25 cellular contexts compared by ENCODE assay signal in genomic region chr10:49532461-49532860, GRCh38. TPM values are rescaled to one million over a fixed set of nuclear protein-coding genes. Genes with fewer than 3 reads are reported as not detected.
A peak's percentile ranks its signal among the peaks of the same experiment; 100 is the strongest.
DNase-seq lines count a peak whose midpoint lies in the region; ATAC-seq and TF ChIP-seq lines count a peak whose summit lies in the region.
"Had no signal": no experiment of that assay in that cellular context is flagged by ENCODE, and none has a peak within 500 bp of the region (broad histone marks: within the 10 kb centered on the region; RNA-seq: fewer than 3 reads in every experiment).

No MANE protein-coding gene starts in this region.

- peak overlapping the region; percentile 15 for H3K9ac ChIP-seq in neuronal stem cell (ENCODE audit: low read depth, low read length, poor library complexity)
- H3K9ac ChIP-seq: BLaER1 had no signal

- H3K4me1 ChIP-seq in breast epithelium (no peaks in the 10 kb centered on the region), neuronal stem cell (ENCODE audit: control insufficient read depth in 2 of 2, insufficient read depth in 1 of 2, low read depth in 1 of 2, low read length in 2 of 2) (no peaks in the 10 kb centered on the region)
- H3K4me1 ChIP-seq: BE2C had no signal

- POLR2A ChIA-PET in MCF 10A (lab: Yijun Ruan, JAX): interaction anchor here (0.6 to 0.8 kb wide), 2 partner anchors 8 to 1163 kb away, joined by 3 to 6 read pairs; no protein-coding TSS in a partner anchor

- H3K4me3 ChIP-seq in breast epithelium: no peak overlapping the region
- H3K4me3 ChIP-seq in neuronal stem cell (ENCODE audit: low read length in 2 of 2): peak overlapping the region in 1 of 2 donors; percentile 8
- H3K4me3 ChIP-seq: BLaER1, GM12878 had no signal

- H3K27me3 Mint-ChIP-seq in MCF 10A (ENCODE audit: insufficient read depth, unreplicated experiment): no peaks in the 10 kb centered on the region
- no peaks in the 10 kb centered on the region for H3K27me3 Mint-ChIP-seq in stimulated activated memory B cell treated with anti-CD40 and anti-IgM and Interleukin-4, amounts not matched to agents 10 μg/mL and 1 μg/mL and 100 μg/mL, for 72 hours
- H3K27me3 Mint-ChIP-seq in activated naive CD4-positive, alpha-beta T cell treated with anti-CD3 and anti-CD28 coated beads for 36 hours (ENCODE audit: low read depth): no peaks in the 10 kb centered on the region
- H3K27me3 Mint-ChIP-seq: CD4-positive, alpha-beta memory T cell; CD4-positive, CD25-positive, alpha-beta regulatory T cell had no signal

- H3K79me1 ChIP-seq in neuronal stem cell (ENCODE audit: low read depth, low read length): peaks cover 3% of the 10 kb centered on the region

- H3K27me3 ChIP-seq in breast epithelium (no peaks in the 10 kb centered on the region), neuronal stem cell (ENCODE audit: control insufficient read depth in 3 of 3, insufficient read depth in 3 of 3, low read depth in 1 of 3, low read length in 3 of 3) (no peaks in the 10 kb centered on the region)
- H3K27me3 ChIP-seq: BE2C, BLaER1 had no signal

- H3K14ac ChIP-seq in neuronal stem cell (ENCODE audit: low read length): no peak overlapping the region

- H2AK5ac ChIP-seq in neuronal stem cell (ENCODE audit: low read depth, low read length): peak overlapping the region; percentile 77

- peak overlapping the region; percentile 32 for H3K27ac Mint-ChIP-seq in MCF 10A (ENCODE audit: low read depth, unreplicated experiment)
- peak overlapping the region; percentile 27 for H3K27ac Mint-ChIP-seq in stimulated activated memory B cell treated with anti-CD40 and anti-IgM and Interleukin-4, amounts not matched to agents 10 μg/mL and 1 μg/mL and 100 μg/mL, for 72 hours
- no peak overlapping the region for H3K27ac Mint-ChIP-seq in activated naive CD4-positive, alpha-beta T cell treated with anti-CD3 and anti-CD28 coated beads for 36 hours
- H3K27ac Mint-ChIP-seq: CD14-positive monocyte; CD8-positive, alpha-beta memory T cell had no signal

- CTCF ChIA-PET in MCF 10A (lab: Yijun Ruan, JAX): interaction anchor here (0.6 to 7.3 kb wide), 6 partner anchors 9 to 151 kb away, joined by 3 to 50 read pairs (median 6); no protein-coding TSS in a partner anchor
- CTCF ChIA-PET in activated naive CD4-positive, alpha-beta T cell treated with anti-CD3 and anti-CD28 coated beads for 36 hours (lab: Charles Lee): no interaction called here

- no peak overlapping the region for H2BK120ac ChIP-seq in neuronal stem cell (ENCODE audit: low read depth, low read length)

- no CpG with 5 or more reads among the region's 15 CpGs for WGBS in neuronal stem cell (ENCODE audit: extremely low coverage in 2 of 2, insufficient read length in 2 of 2, insufficient replicate concordance in 1 of 2), 2 donors

- H3K36me3 Mint-ChIP-seq in MCF 10A (ENCODE audit: insufficient read depth, unreplicated experiment): peaks cover 91% of the 10 kb centered on the region
- peaks cover 63% of the 10 kb centered on the region for H3K36me3 Mint-ChIP-seq in stimulated activated memory B cell treated with anti-CD40 and anti-IgM and Interleukin-4, amounts not matched to agents 10 μg/mL and 1 μg/mL and 100 μg/mL, for 72 hours
- peaks cover 27% of the 10 kb centered on the region for H3K36me3 Mint-ChIP-seq in activated naive CD4-positive, alpha-beta T cell treated with anti-CD3 and anti-CD28 coated beads for 36 hours (ENCODE audit: low read depth)

- BruUV-seq in MCF 10A (replicated peaks; lab: Mats Ljungman, UMichigan): no TSS peak

- no peak overlapping the region for H2BK5ac ChIP-seq in neuronal stem cell (ENCODE audit: low read length)

- no peak overlapping the region for H2BK15ac ChIP-seq in neuronal stem cell (ENCODE audit: low read length)

- peak overlapping the region; percentile 81 for H3K23ac ChIP-seq in neuronal stem cell (ENCODE audit: low read depth, low read length, poor library complexity)

- H3K4ac ChIP-seq in neuronal stem cell (ENCODE audit: low read length): no peak overlapping the region

- no peak overlapping the region for H3K4me3 Mint-ChIP-seq in MCF 10A (ENCODE audit: unreplicated experiment)
- no peak overlapping the region for H3K4me3 Mint-ChIP-seq in stimulated activated memory B cell treated with anti-CD40 and anti-IgM and Interleukin-4, amounts not matched to agents 10 μg/mL and 1 μg/mL and 100 μg/mL, for 72 hours
- no peak overlapping the region for H3K4me3 Mint-ChIP-seq in activated naive CD4-positive, alpha-beta T cell treated with anti-CD3 and anti-CD28 coated beads for 36 hours
- H3K4me3 Mint-ChIP-seq: CD14-positive monocyte; CD4-positive, alpha-beta memory T cell had no signal

- H3K4me2 ChIP-seq in neuronal stem cell (ENCODE audit: insufficient read depth, low read length, poor library complexity, severe bottlenecking): no peak overlapping the region
- H3K4me2 ChIP-seq: BLaER1 had no signal

- no peak for TF ChIP-seq POLR2A in breast epithelium (IDR thresholded peaks at IDR 0.05)

- no peak overlapping the region for H3K27ac ChIP-seq in breast epithelium
- no peak overlapping the region for H3K27ac ChIP-seq in neuronal stem cell (replicated peaks; ENCODE audit: low read length)
- H3K27ac ChIP-seq: BLaER1 had no signal

- H3K9me3 Mint-ChIP-seq in MCF 10A (ENCODE audit: unreplicated experiment): no peaks in the 10 kb centered on the region
- no peaks in the 10 kb centered on the region for H3K9me3 Mint-ChIP-seq in stimulated activated memory B cell treated with anti-CD40 and anti-IgM and Interleukin-4, amounts not matched to agents 10 μg/mL and 1 μg/mL and 100 μg/mL, for 72 hours
- no peaks in the 10 kb centered on the region for H3K9me3 Mint-ChIP-seq in activated naive CD4-positive, alpha-beta T cell treated with anti-CD3 and anti-CD28 coated beads for 36 hours
- H3K9me3 Mint-ChIP-seq: CD14-positive monocyte; CD4-positive, alpha-beta memory T cell; CD4-positive, CD25-positive, alpha-beta regulatory T cell; CD8-positive, alpha-beta memory T cell had no signal

- H4K8ac ChIP-seq in neuronal stem cell (ENCODE audit: low read depth, low read length): no peak overlapping the region

- H3K9me3 ChIP-seq in breast epithelium (no peaks in the 10 kb centered on the region), neuronal stem cell (replicated peaks in 1 of 2; ENCODE audit: control insufficient read depth in 2 of 2, insufficient read depth in 1 of 2, low read depth in 1 of 2, low read length in 2 of 2) (peaks cover 0 to 2% of the 10 kb centered on the region in 2 donors)
- H3K9me3 ChIP-seq: BE2C, BLaER1 had no signal

- no peak overlapping the region for H2BK12ac ChIP-seq in neuronal stem cell (ENCODE audit: low read length)

- no peak for ATAC-seq in stimulated activated memory B cell treated with anti-CD40 and anti-IgM and Interleukin-4, amounts not matched to agents 10 μg/mL and 1 μg/mL and 100 μg/mL, for 72 hours
- no peak for ATAC-seq in HG03097 (IDR thresholded peaks at IDR 0.05; ENCODE audit: low FRiP score, unreplicated experiment)
- ATAC-seq: GM12878 had no signal

- intact Hi-C loops in MCF 10A (cut with micrococcal nuclease): no loop called here
- intact Hi-C loops in breast epithelium (cut with DNase I; ENCODE audit: low total_unique reads): no loop called here
- intact Hi-C loops in activated naive CD4-positive, alpha-beta T cell treated with anti-CD3 and anti-CD28 coated beads for 36 hours (cut with micrococcal nuclease): no loop called here

- no peaks in the 10 kb centered on the region for H3K36me3 ChIP-seq in breast epithelium
- peaks cover 9 to 59% of the 10 kb centered on the region in 2 donors for H3K36me3 ChIP-seq in neuronal stem cell (replicated peaks in 1 of 2; ENCODE audit: control insufficient read depth in 2 of 2, insufficient read depth in 2 of 2, low read length in 2 of 2)

- TF ChIP-seq CTCF in MCF 10A (IDR thresholded peaks at IDR 0.05; ENCODE audit: unreplicated experiment) (no peak), breast epithelium (IDR thresholded peaks at IDR 0.05) (no peak)

- H4K91ac ChIP-seq in neuronal stem cell (ENCODE audit: low read depth, low read length, poor library complexity): no peak overlapping the region

- H3K4me1 Mint-ChIP-seq in MCF 10A (ENCODE audit: insufficient read depth, unreplicated experiment): peaks cover 51% of the 10 kb centered on the region
- H3K4me1 Mint-ChIP-seq in stimulated activated memory B cell treated with anti-CD40 and anti-IgM and Interleukin-4, amounts not matched to agents 10 μg/mL and 1 μg/mL and 100 μg/mL, for 72 hours: peaks cover 60% of the 10 kb centered on the region
- H3K4me1 Mint-ChIP-seq in activated naive CD4-positive, alpha-beta T cell treated with anti-CD3 and anti-CD28 coated beads for 36 hours (ENCODE audit: low read depth): peaks cover 32% of the 10 kb centered on the region

- no peak overlapping the region for H2AFZ ChIP-seq in neuronal stem cell (ENCODE audit: low read length)

- no peak for DNase-seq in MCF 10A (ENCODE audit: unreplicated experiment)
- no peak for DNase-seq in breast epithelium (ENCODE audit: low spot score in 2 of 2)
- DNase-seq in neuronal stem cell (ENCODE audit: low spot score): no peak
- DNase-seq in NCI-H1694 (lab: John Stamatoyannopoulos, UW): no peak
- no peak for DNase-seq in activated naive CD4-positive, alpha-beta T cell treated with anti-CD3 and anti-CD28 coated beads for 36 hours
- DNase-seq: 8988T; ACHN; BE2C; C1 segment of cervical spinal cord; CD4-positive, alpha-beta memory T cell; CD4-positive, CD25-positive, alpha-beta regulatory T cell; CD8-positive, alpha-beta memory T cell; COR-L47; DMS 273 treated with DMSO at 0.1 percent for 48 hours; DMS153; DMS53; DMS79; DND-41; EL; GDM1 had no signal

- no peak overlapping the region for H3K18ac ChIP-seq in neuronal stem cell (ENCODE audit: low read length)

RNA-seq across cellular contexts. Expression of gene ERCC6, which starts 6.5 kb away (rescaled TPM):
- 54.0 and 64.4 TPM in 2 replicates for total RNA-seq in MCF 10A (2022)
- 10 to 100 TPM; 19.5 to 27.8 (median 21.6) TPM for total RNA-seq in breast epithelium
- polyA plus RNA-seq in neuronal stem cell (2013, experiment 1 of 2): 4.3 TPM
- polyA plus RNA-seq in neuronal stem cell (2013, experiment 2 of 2): 3.9 TPM
- 10 to 100 TPM; 14.2 to 16.2 TPM for total RNA-seq in activated naive CD4-positive, alpha-beta T cell treated with anti-CD3 and anti-CD28 coated beads for 36 hours
